Comparison of ENCODE assay signal across 1 cellular context in the genomic region with DNA sequence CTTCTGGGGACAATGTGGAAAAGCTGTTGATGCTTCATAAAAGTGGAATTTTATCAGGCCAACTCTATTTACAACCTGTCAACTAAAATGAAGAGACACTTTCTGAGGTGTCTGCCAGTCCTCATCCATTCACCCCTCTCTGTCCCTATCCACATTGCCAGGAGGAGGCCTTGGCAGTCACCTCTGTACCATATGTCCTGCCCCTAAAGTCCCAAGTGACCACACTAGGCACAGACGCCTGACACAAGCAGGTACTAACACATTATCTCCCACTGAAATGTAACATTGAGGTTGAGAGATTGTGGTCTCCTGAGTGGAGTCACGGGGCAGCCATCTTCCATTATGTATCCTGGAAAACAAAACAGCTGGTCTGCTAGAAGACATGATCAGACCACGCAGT.
TF ChIP-seq lines count a peak whose summit lies in the region.

No MANE protein-coding gene starts in this region.

TF ChIP-seq in H1, 55 proteins besides CTCF, POLR2A, EP300 and RAD21:
- TF ChIP-seq HDAC2 (IDR thresholded peaks at IDR 0.05; ENCODE audit: borderline replicate concordance in 1 of 2, low read depth in 2 of 2, low read length in 2 of 2): no peak
- TF ChIP-seq, protein P1, sequence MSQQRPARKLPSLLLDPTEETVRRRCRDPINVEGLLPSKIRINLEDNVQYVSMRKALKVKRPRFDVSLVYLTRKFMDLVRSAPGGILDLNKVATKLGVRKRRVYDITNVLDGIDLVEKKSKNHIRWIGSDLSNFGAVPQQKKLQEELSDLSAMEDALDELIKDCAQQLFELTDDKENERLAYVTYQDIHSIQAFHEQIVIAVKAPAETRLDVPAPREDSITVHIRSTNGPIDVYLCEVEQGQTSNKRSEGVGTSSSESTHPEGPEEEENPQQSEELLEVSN (IDR thresholded peaks at IDR 0.05): no peak
- TF ChIP-seq, protein P2, sequence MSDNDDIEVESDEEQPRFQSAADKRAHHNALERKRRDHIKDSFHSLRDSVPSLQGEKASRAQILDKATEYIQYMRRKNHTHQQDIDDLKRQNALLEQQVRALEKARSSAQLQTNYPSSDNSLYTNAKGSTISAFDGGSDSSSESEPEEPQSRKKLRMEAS (IDR thresholded peaks at IDR 0.05): no peak
- TF ChIP-seq POU5F1 (IDR thresholded peaks at IDR 0.05; ENCODE audit: low read depth, low read length): no peak
- no peak for TF ChIP-seq TAF7 (optimal IDR thresholded peaks at IDR 0.05; ENCODE audit: borderline replicate concordance, low read depth, low read length)
- no peak for TF ChIP-seq TEAD4 (IDR thresholded peaks at IDR 0.05; ENCODE audit: low read depth, low read length)
- no peak for TF ChIP-seq GTF2F1 (IDR thresholded peaks at IDR 0.05; ENCODE audit: borderline replicate concordance, low read depth, low read length)
- no peak for TF ChIP-seq SRF (IDR thresholded peaks at IDR 0.05; ENCODE audit: low read depth, low read length)
- no peak for TF ChIP-seq KDM4A (IDR thresholded peaks at IDR 0.05; ENCODE audit: low read depth, low read length, severe bottlenecking)
- TF ChIP-seq SP1 (IDR thresholded peaks at IDR 0.05; ENCODE audit: low read depth, low read length): no peak
- TF ChIP-seq EZH2 (IDR thresholded peaks at IDR 0.05; ENCODE audit: low read depth, low read length, severe bottlenecking): no peak
- no peak for TF ChIP-seq RFX5 (IDR thresholded peaks at IDR 0.05; ENCODE audit: borderline replicate concordance, low read depth, low read length)
- TF ChIP-seq PHF8 (conservative IDR thresholded peaks at IDR 0.05; ENCODE audit: low read depth, low read length): no peak
- no peak for TF ChIP-seq FOSL1 (IDR thresholded peaks at IDR 0.05; ENCODE audit: insufficient read depth, low read depth, low read length)
- TF ChIP-seq SAP30 (IDR thresholded peaks at IDR 0.05; ENCODE audit: insufficient read depth, insufficient replicate concordance, low read length): no peak
